1 cellular context compared by ENCODE assay signal in the genomic region with DNA sequence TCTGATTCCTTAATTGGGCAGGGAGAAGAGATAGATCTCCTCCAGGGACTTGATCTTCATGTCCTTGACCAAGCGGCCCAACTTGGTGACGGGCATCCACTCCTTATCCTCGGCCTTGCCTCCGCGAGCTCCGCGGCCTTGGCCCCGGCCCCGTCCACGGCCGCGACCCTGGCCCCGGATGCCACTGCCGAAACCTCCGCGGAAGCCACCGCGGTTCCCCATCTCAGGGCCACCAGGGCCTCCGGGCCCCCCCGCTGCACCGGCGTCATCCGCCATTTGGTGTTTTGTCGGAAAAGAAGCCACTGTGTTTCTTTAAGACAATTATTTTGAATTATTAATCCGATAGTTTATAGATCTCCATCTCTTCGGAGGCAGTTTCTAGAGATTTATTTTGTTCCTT.
A peak's percentile ranks its signal among the peaks of the same experiment; 100 is the strongest.
TF ChIP-seq lines count a peak whose summit lies in the region.

No MANE protein-coding gene starts in this region.

TF ChIP-seq in HepG2, 621 proteins besides CTCF, POLR2A, EP300 and RAD21:
- TF ChIP-seq, protein P1, sequence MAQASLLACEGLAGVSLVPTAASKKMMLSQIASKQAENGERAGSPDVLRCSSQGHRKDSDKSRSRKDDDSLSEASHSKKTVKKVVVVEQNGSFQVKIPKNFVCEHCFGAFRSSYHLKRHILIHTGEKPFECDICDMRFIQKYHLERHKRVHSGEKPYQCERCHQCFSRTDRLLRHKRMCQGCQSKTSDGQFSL (CRISPR knock-in tag; IDR thresholded peaks at IDR 0.05) = peak; percentile 80; the same call in 1 of the 2 replicates
- TF ChIP-seq, protein P2, sequence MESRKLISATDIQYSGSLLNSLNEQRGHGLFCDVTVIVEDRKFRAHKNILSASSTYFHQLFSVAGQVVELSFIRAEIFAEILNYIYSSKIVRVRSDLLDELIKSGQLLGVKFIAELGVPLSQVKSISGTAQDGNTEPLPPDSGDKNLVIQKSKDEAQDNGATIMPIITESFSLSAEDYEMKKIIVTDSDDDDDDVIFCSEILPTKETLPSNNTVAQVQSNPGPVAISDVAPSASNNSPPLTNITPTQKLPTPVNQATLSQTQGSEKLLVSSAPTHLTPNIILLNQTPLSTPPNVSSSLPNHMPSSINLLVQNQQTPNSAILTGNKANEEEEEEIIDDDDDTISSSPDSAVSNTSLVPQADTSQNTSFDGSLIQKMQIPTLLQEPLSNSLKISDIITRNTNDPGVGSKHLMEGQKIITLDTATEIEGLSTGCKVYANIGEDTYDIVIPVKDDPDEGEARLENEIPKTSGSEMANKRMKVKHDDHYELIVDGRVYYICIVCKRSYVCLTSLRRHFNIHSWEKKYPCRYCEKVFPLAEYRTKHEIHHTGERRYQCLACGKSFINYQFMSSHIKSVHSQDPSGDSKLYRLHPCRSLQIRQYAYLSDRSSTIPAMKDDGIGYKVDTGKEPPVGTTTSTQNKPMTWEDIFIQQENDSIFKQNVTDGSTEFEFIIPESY (CRISPR knock-in tag; IDR thresholded peaks at IDR 0.05) = 0 out of 2 replicates have a peak, but pooled peaks have one; percentile 7
